ENCODE assay signal across 1 cellular context in the genomic region with DNA sequence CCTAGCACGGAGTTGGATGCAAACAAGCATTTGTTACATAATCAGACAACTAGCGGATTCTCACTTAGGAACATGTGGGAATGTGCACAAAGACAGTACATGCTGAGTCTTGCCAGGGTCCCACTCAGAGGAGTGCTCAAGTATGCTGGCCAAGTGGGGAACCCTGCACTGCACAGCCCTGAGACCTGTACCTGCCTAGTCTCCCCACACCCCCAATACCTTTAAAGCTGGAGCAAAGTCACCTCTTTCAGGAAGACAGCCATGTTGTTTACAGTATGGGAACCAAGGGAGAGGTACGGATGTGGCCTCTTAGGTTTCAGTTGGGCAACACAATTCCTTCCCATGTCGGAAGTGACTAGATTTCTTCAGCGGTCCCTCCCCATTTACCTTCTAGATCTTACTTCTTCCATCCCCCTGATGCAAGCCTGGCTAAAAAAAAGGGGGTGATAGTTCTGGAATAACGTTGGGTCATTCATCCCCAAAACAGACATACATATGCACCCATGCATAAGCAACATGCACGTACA.
TF ChIP-seq lines count a peak whose summit lies in the region.

No MANE protein-coding gene starts in this region.

TF ChIP-seq in GM23338, 12 proteins besides CTCF, POLR2A, EP300 and RAD21 (continued from another document):
- TF ChIP-seq, protein P1, sequence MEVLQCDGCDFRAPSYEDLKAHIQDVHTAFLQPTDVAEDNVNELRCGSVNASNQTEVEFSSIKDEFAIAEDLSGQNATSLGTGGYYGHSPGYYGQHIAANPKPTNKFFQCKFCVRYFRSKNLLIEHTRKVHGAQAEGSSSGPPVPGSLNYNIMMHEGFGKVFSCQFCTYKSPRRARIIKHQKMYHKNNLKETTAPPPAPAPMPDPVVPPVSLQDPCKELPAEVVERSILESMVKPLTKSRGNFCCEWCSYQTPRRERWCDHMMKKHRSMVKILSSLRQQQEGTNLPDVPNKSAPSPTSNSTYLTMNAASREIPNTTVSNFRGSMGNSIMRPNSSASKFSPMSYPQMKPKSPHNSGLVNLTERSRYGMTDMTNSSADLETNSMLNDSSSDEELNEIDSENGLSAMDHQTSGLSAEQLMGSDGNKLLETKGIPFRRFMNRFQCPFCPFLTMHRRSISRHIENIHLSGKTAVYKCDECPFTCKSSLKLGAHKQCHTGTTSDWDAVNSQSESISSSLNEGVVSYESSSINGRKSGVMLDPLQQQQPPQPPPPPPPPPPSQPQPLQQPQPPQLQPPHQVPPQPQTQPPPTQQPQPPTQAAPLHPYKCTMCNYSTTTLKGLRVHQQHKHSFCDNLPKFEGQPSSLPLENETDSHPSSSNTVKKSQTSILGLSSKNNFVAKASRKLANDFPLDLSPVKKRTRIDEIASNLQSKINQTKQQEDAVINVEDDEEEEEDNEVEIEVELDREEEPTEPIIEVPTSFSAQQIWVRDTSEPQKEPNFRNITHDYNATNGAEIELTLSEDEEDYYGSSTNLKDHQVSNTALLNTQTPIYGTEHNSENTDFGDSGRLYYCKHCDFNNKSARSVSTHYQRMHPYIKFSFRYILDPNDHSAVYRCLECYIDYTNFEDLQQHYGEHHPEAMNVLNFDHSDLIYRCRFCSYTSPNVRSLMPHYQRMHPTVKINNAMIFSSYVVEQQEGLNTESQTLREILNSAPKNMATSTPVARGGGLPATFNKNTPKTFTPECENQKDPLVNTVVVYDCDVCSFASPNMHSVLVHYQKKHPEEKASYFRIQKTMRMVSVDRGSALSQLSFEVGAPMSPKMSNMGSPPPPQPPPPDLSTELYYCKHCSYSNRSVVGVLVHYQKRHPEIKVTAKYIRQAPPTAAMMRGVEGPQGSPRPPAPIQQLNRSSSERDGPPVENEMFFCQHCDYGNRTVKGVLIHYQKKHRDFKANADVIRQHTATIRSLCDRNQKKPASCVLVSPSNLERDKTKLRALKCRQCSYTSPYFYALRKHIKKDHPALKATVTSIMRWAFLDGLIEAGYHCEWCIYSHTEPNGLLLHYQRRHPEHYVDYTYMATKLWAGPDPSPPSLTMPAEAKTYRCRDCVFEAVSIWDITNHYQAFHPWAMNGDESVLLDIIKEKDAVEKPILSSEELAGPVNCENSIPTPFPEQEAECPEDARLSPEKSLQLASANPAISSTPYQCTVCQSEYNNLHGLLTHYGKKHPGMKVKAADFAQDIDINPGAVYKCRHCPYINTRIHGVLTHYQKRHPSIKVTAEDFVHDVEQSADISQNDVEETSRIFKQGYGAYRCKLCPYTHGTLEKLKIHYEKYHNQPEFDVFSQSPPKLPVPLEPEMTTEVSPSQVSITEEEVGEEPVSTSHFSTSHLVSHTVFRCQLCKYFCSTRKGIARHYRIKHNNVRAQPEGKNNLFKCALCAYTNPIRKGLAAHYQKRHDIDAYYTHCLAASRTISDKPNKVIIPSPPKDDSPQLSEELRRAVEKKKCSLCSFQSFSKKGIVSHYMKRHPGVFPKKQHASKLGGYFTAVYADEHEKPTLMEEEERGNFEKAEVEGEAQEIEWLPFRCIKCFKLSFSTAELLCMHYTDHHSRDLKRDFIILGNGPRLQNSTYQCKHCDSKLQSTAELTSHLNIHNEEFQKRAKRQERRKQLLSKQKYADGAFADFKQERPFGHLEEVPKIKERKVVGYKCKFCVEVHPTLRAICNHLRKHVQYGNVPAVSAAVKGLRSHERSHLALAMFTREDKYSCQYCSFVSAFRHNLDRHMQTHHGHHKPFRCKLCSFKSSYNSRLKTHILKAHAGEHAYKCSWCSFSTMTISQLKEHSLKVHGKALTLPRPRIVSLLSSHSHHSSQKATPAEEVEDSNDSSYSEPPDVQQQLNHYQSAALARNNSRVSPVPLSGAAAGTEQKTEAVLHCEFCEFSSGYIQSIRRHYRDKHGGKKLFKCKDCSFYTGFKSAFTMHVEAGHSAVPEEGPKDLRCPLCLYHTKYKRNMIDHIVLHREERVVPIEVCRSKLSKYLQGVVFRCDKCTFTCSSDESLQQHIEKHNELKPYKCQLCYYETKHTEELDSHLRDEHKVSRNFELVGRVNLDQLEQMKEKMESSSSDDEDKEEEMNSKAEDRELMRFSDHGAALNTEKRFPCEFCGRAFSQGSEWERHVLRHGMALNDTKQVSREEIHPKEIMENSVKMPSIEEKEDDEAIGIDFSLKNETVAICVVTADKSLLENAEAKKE (CRISPR knock-in tag; IDR thresholded peaks at IDR 0.05): no peak
- no peak for TF ChIP-seq CREB1 (CRISPR knock-in tag; IDR thresholded peaks at IDR 0.05; ENCODE audit: low read depth)
- no peak for TF ChIP-seq REST (IDR thresholded peaks at IDR 0.05; ENCODE audit: unreplicated experiment)
- no peak for TF ChIP-seq NANOG (IDR thresholded peaks at IDR 0.05; ENCODE audit: borderline replicate concordance)
- no peak for TF ChIP-seq JUNB (IDR thresholded peaks at IDR 0.05; ENCODE audit: unreplicated experiment)
- TF ChIP-seq EZH2 (IDR thresholded peaks at IDR 0.05; ENCODE audit: low read depth, unreplicated experiment): no peak
- no peak for TF ChIP-seq STAT1 (IDR thresholded peaks at IDR 0.05; ENCODE audit: unreplicated experiment)
- TF ChIP-seq POLR2AphosphoS5 (IDR thresholded peaks at IDR 0.05; ENCODE audit: low read depth): no peak
- TF ChIP-seq ZNF331 (CRISPR knock-in tag; IDR thresholded peaks at IDR 0.05; ENCODE audit: low read depth): no peak
- TF ChIP-seq ZNF114 (CRISPR knock-in tag; IDR thresholded peaks at IDR 0.05): no peak
- TF ChIP-seq ETS1 (IDR thresholded peaks at IDR 0.05): no peak
